In the genomic region with DNA sequence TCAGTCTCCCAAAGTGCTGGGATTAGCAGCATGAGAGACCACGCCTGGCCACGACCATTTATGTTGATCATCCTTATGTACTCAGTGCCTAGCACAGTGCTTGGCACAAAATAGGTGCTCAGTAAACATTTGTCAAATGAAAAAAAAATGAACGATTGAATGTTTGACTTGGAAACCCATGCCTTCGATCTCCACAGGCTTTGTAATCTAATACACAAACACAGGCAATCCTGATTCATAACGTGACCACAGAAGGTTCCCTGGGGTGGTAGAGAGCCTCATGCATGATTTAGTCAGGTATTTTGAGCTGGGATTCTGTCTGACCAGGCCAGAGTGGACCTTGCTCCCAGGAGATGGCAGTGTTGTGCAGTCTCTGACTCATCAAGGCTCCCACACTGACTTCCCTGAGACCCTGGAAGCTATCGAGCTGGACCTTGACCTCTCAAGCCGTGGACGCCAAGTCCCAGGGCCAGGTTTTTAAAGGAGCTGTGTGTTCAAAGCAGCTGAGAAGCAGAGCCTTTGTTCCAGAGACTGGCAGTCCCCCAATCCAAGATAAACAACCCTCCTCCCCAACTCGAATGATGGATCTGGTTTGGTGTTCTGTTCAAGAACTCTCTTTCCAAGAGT, we compare ENCODE assay signal across 1 cellular context.
A peak's percentile ranks its signal among the peaks of the same experiment; 100 is the strongest.
TF ChIP-seq lines count a peak whose summit lies in the region.

No MANE protein-coding gene starts in this region.

TF ChIP-seq in H1, 55 proteins besides CTCF, POLR2A, EP300 and RAD21 (continued from another document):
- TF ChIP-seq, protein P1, sequence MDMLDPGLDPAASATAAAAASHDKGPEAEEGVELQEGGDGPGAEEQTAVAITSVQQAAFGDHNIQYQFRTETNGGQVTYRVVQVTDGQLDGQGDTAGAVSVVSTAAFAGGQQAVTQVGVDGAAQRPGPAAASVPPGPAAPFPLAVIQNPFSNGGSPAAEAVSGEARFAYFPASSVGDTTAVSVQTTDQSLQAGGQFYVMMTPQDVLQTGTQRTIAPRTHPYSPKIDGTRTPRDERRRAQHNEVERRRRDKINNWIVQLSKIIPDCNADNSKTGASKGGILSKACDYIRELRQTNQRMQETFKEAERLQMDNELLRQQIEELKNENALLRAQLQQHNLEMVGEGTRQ (IDR thresholded peaks at IDR 0.05; ENCODE audit: low read length), result no peak
- TF ChIP-seq SAP30 (IDR thresholded peaks at IDR 0.05; ENCODE audit: insufficient read depth, insufficient replicate concordance, low read length), result no peak
- TF ChIP-seq ATF3 (IDR thresholded peaks at IDR 0.05; ENCODE audit: insufficient read depth, low read depth, low read length), result 0 out of 2 replicates have a peak, but pooled peaks have one; percentile 29
- TF ChIP-seq, protein P2, sequence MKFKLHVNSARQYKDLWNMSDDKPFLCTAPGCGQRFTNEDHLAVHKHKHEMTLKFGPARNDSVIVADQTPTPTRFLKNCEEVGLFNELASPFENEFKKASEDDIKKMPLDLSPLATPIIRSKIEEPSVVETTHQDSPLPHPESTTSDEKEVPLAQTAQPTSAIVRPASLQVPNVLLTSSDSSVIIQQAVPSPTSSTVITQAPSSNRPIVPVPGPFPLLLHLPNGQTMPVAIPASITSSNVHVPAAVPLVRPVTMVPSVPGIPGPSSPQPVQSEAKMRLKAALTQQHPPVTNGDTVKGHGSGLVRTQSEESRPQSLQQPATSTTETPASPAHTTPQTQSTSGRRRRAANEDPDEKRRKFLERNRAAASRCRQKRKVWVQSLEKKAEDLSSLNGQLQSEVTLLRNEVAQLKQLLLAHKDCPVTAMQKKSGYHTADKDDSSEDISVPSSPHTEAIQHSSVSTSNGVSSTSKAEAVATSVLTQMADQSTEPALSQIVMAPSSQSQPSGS (IDR thresholded peaks at IDR 0.05; ENCODE audit: low read length), result no peak
- TF ChIP-seq SP1 (IDR thresholded peaks at IDR 0.05; ENCODE audit: low read depth, low read length), result 0 out of 2 replicates have a peak, but pooled peaks have one; percentile 28
- TF ChIP-seq CREB1 (IDR thresholded peaks at IDR 0.05), result 0 out of 2 replicates have a peak, but pooled peaks have one; percentile 42
- TF ChIP-seq BRCA1 (IDR thresholded peaks at IDR 0.05; ENCODE audit: low read depth, low read length), result no peak
- TF ChIP-seq MAFK (IDR thresholded peaks at IDR 0.05; ENCODE audit: low read depth, low read length), result no peak
TF ChIP-seq in H1: peak in this region for 6.
